Comparison of ENCODE assay signal across 2 cellular contexts in the genomic region with DNA sequence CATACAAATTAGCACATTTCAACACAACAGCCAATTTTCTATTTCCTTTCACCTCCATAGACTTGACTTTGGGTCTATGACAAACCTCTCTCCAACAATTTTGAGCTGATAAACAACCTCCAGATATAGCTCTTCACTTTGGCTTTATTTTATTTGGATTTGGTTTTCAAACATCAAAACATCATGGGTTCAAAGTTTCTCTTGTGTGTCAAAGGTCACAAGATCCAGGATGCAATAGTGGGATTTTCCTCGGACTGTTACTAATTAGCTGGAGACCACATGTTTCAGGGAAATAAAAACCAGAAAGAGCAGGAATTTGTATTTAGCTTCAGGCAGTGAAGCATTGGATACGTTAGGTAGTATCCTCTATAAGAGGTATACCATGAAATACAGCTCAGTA.
TF ChIP-seq lines count a peak whose summit lies in the region.

No MANE protein-coding gene starts in this region.

TF ChIP-seq in liver, 16 proteins besides CTCF, POLR2A, EP300 and RAD21 (continued from another document):
- TF ChIP-seq RXRA (IDR thresholded peaks at IDR 0.05) (peak; percentile 56 to 60), SP1 (IDR thresholded peaks at IDR 0.05) (peak; percentile 66), NR2F2 (IDR thresholded peaks at IDR 0.05) (peak; percentile 63), FOXA2 (IDR thresholded peaks at IDR 0.05) (no peak), HNF4A (conservative IDR thresholded peaks at IDR 0.05) (peak; percentile 70 to 77), FOXA1 (IDR thresholded peaks at IDR 0.05) (no peak), TAF1 (conservative IDR thresholded peaks at IDR 0.05) (no peak), GABPA (IDR thresholded peaks at IDR 0.05 in 1 of 2, conservative IDR thresholded peaks at IDR 0.05 in 1 of 2) (no peak), HNF4G (IDR thresholded peaks at IDR 0.05) (no peak)
- TF ChIP-seq, protein P1, sequence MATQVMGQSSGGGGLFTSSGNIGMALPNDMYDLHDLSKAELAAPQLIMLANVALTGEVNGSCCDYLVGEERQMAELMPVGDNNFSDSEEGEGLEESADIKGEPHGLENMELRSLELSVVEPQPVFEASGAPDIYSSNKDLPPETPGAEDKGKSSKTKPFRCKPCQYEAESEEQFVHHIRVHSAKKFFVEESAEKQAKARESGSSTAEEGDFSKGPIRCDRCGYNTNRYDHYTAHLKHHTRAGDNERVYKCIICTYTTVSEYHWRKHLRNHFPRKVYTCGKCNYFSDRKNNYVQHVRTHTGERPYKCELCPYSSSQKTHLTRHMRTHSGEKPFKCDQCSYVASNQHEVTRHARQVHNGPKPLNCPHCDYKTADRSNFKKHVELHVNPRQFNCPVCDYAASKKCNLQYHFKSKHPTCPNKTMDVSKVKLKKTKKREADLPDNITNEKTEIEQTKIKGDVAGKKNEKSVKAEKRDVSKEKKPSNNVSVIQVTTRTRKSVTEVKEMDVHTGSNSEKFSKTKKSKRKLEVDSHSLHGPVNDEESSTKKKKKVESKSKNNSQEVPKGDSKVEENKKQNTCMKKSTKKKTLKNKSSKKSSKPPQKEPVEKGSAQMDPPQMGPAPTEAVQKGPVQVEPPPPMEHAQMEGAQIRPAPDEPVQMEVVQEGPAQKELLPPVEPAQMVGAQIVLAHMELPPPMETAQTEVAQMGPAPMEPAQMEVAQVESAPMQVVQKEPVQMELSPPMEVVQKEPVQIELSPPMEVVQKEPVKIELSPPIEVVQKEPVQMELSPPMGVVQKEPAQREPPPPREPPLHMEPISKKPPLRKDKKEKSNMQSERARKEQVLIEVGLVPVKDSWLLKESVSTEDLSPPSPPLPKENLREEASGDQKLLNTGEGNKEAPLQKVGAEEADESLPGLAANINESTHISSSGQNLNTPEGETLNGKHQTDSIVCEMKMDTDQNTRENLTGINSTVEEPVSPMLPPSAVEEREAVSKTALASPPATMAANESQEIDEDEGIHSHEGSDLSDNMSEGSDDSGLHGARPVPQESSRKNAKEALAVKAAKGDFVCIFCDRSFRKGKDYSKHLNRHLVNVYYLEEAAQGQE (IDR thresholded peaks at IDR 0.05): no peak
- TF ChIP-seq, protein P2, sequence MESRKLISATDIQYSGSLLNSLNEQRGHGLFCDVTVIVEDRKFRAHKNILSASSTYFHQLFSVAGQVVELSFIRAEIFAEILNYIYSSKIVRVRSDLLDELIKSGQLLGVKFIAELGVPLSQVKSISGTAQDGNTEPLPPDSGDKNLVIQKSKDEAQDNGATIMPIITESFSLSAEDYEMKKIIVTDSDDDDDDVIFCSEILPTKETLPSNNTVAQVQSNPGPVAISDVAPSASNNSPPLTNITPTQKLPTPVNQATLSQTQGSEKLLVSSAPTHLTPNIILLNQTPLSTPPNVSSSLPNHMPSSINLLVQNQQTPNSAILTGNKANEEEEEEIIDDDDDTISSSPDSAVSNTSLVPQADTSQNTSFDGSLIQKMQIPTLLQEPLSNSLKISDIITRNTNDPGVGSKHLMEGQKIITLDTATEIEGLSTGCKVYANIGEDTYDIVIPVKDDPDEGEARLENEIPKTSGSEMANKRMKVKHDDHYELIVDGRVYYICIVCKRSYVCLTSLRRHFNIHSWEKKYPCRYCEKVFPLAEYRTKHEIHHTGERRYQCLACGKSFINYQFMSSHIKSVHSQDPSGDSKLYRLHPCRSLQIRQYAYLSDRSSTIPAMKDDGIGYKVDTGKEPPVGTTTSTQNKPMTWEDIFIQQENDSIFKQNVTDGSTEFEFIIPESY (IDR thresholded peaks at IDR 0.05): no peak
- TF ChIP-seq, protein P3, sequence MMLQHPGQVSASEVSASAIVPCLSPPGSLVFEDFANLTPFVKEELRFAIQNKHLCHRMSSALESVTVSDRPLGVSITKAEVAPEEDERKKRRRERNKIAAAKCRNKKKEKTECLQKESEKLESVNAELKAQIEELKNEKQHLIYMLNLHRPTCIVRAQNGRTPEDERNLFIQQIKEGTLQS (IDR thresholded peaks at IDR 0.05): no peak

TF ChIP-seq in HepG2, 621 proteins besides CTCF, POLR2A, EP300 and RAD21 (continued from another document):
- no peak for TF ChIP-seq MTERF4 (CRISPR knock-in tag; IDR thresholded peaks at IDR 0.05)
- no peak for TF ChIP-seq EEA1 (CRISPR knock-in tag; IDR thresholded peaks at IDR 0.05; ENCODE audit: borderline replicate concordance)
- TF ChIP-seq AHDC1 (CRISPR knock-in tag; IDR thresholded peaks at IDR 0.05; ENCODE audit: borderline replicate concordance): no peak
- TF ChIP-seq ZNF614 (CRISPR knock-in tag; IDR thresholded peaks at IDR 0.05; ENCODE audit: borderline replicate concordance): no peak
- no peak for TF ChIP-seq KLF16 (CRISPR knock-in tag; IDR thresholded peaks at IDR 0.05)
